In genomic region chr3:123449986-123450474, GRCh38 we compare ENCODE assay signal across 8 cellular contexts. TPM values are rescaled to one million over a fixed set of nuclear protein-coding genes. Genes with fewer than 3 reads are reported as not detected.
DNase-seq lines count a peak whose midpoint lies in the region; ATAC-seq, FAIRE-seq and TF ChIP-seq lines count a peak whose summit lies in the region.

No MANE protein-coding gene starts in this region.

- H3K36me3 ChIP-seq in hepatocyte (replicated peaks; ENCODE audit: insufficient read depth, low read depth) (no peaks in the 10 kb centered on the region), Karpas-422 (ENCODE audit: insufficient read depth, low read length) (no peaks in the 10 kb centered on the region)

- no peak for TF ChIP-seq CTCF in hepatocyte (IDR thresholded peaks at IDR 0.05; ENCODE audit: poor library complexity)

- peaks cover 4% of the 10 kb centered on the region for H3K4me1 Mint-ChIP-seq in activated T-helper 1 cell treated with anti-CD3 and anti-CD28 coated beads, Interleukin-12 subunit alpha, Interleukin-12 subunit beta, Interleukin-2, Interleukin-4 antibody, amounts not matched to agents 30 ng/mL and 10 ng/mL and 1 ng/mL, durations not matched to agents 14 hours and 24 hours and 36 hours (ENCODE audit: low read depth)

- H3K27me3 ChIP-seq in hepatocyte, result peaks cover 37% of the 10 kb centered on the region
- H3K27me3 ChIP-seq in Karpas-422 (ENCODE audit: low read length), result no peaks in the 10 kb centered on the region

- intact Hi-C loops in activated T-helper 1 cell treated with anti-CD3 and anti-CD28 coated beads, Interleukin-12 subunit alpha, Interleukin-12 subunit beta, Interleukin-2, Interleukin-4 antibody, amounts not matched to agents 30 ng/mL and 10 ng/mL and 1 ng/mL, durations not matched to agents 14 hours and 24 hours and 36 hours (cut with micrococcal nuclease), result loop anchor here (2.0 kb wide), 1 partner anchor 101 kb away; no protein-coding TSS in a partner anchor

- H3K4me3 ChIP-seq in hepatocyte (peak overlapping the region; percentile 50), Karpas-422 (ENCODE audit: low read length) (no peak overlapping the region)

- H3K9me2 ChIP-seq in hepatocyte (replicated peaks; ENCODE audit: insufficient read depth) (no peaks in the 10 kb centered on the region), Karpas-422 (replicated peaks; ENCODE audit: insufficient read depth, low read length) (no peaks in the 10 kb centered on the region)

- H3K9me3 ChIP-seq in hepatocyte (ENCODE audit: low read depth) (no peaks in the 10 kb centered on the region), Karpas-422 (ENCODE audit: low read length) (no peaks in the 10 kb centered on the region)

- no peak overlapping the region for H3K27ac Mint-ChIP-seq in activated T-helper 1 cell treated with anti-CD3 and anti-CD28 coated beads, Interleukin-12 subunit alpha, Interleukin-12 subunit beta, Interleukin-2, Interleukin-4 antibody, amounts not matched to agents 30 ng/mL and 10 ng/mL and 1 ng/mL, durations not matched to agents 14 hours and 24 hours and 36 hours

- 11% methylated on average over 23 of the region's 31 CpGs for WGBS in hepatocyte (ENCODE audit: low lambda C conversion rate, missing lambda C conversion rate)

- H3K4me3 Mint-ChIP-seq in activated T-helper 1 cell treated with anti-CD3 and anti-CD28 coated beads, Interleukin-12 subunit alpha, Interleukin-12 subunit beta, Interleukin-2, Interleukin-4 antibody, amounts not matched to agents 30 ng/mL and 10 ng/mL and 1 ng/mL, durations not matched to agents 14 hours and 24 hours and 36 hours, result peak overlapping the region; percentile 3

- H3K4me1 ChIP-seq in hepatocyte (ENCODE audit: insufficient read depth), result peaks cover 11% of the 10 kb centered on the region
- H3K4me1 ChIP-seq in Karpas-422 (ENCODE audit: low read length), result no peaks in the 10 kb centered on the region

- H2AFZ ChIP-seq in hepatocyte, result peak overlapping the region; percentile 49
- no peak overlapping the region for H2AFZ ChIP-seq in Karpas-422 (ENCODE audit: low read length)

- in situ Hi-C loops in G401 (cut with HindIII; ENCODE audit: low sequenced_read_pairs), result no loop called here

- no peaks in the 10 kb centered on the region for H4K20me1 ChIP-seq in hepatocyte (ENCODE audit: insufficient read depth, poor library complexity, severe bottlenecking)
- no peaks in the 10 kb centered on the region for H4K20me1 ChIP-seq in Karpas-422 (ENCODE audit: insufficient read depth, low read depth, low read length)

- H3K36me3 Mint-ChIP-seq in activated T-helper 1 cell treated with anti-CD3 and anti-CD28 coated beads, Interleukin-12 subunit alpha, Interleukin-12 subunit beta, Interleukin-2, Interleukin-4 antibody, amounts not matched to agents 30 ng/mL and 10 ng/mL and 1 ng/mL, durations not matched to agents 14 hours and 24 hours and 36 hours (ENCODE audit: low read depth), result peaks cover 1% of the 10 kb centered on the region

- H3K4me2 ChIP-seq in hepatocyte (peak overlapping the region; percentile 99), Karpas-422 (ENCODE audit: low read depth, low read length, poor library complexity, severe bottlenecking) (no peak overlapping the region)

- H3K27me3 Mint-ChIP-seq in activated T-helper 1 cell treated with anti-CD3 and anti-CD28 coated beads, Interleukin-12 subunit alpha, Interleukin-12 subunit beta, Interleukin-2, Interleukin-4 antibody, amounts not matched to agents 30 ng/mL and 10 ng/mL and 1 ng/mL, durations not matched to agents 14 hours and 24 hours and 36 hours (ENCODE audit: insufficient read depth), result peaks cover 54% of the 10 kb centered on the region

- H3K9ac ChIP-seq in Karpas-422 (ENCODE audit: low read length), result no peak overlapping the region

- no peak for FAIRE-seq in GM19239 (lab: Jason Lieb, UNC)

- H3K79me2 ChIP-seq in hepatocyte (no peaks in the 10 kb centered on the region), Karpas-422 (ENCODE audit: low read length) (no peaks in the 10 kb centered on the region)

- DNase-seq in G401 (ENCODE audit: low spot score) (peak; percentile 44), hepatocyte (ENCODE audit: low spot score) (peak; percentile 47), retina (peak; percentile 77), Karpas-422 (no peak), GM19239 (ENCODE audit: insufficient read length, low spot score) (no peak), germinal center (ENCODE audit: low spot score) (no peak)
- DNase-seq in activated T-helper 1 cell treated with anti-CD3 and anti-CD28 coated beads, Interleukin-12 subunit alpha, Interleukin-12 subunit beta, Interleukin-2, Interleukin-4 antibody, amounts not matched to agents 30 ng/mL and 10 ng/mL and 1 ng/mL, durations not matched to agents 14 hours and 24 hours and 36 hours (ENCODE audit: low spot score), result no peak

- ATAC-seq in HG02885 (IDR thresholded peaks at IDR 0.05; ENCODE audit: poor library complexity, unreplicated experiment), result no peak

- no peaks in the 10 kb centered on the region for H3K9me3 Mint-ChIP-seq in activated T-helper 1 cell treated with anti-CD3 and anti-CD28 coated beads, Interleukin-12 subunit alpha, Interleukin-12 subunit beta, Interleukin-2, Interleukin-4 antibody, amounts not matched to agents 30 ng/mL and 10 ng/mL and 1 ng/mL, durations not matched to agents 14 hours and 24 hours and 36 hours

- H3K27ac ChIP-seq in hepatocyte (no peak overlapping the region), Karpas-422 (ENCODE audit: low read length) (no peak overlapping the region)

RNA-seq across cellular contexts. Expression of gene ADCY5, which starts 1.1 kb away (rescaled TPM):
- 0.07 and 5.5 TPM in 2 replicates for total RNA-seq in G401 (2014; rRNA removed; shearing (Covaris generic))
- not detected in 2 replicates for total RNA-seq in activated T-helper 1 cell treated with anti-CD3 and anti-CD28 coated beads, Interleukin-12 subunit alpha, Interleukin-12 subunit beta, Interleukin-2, Interleukin-4 antibody, amounts not matched to agents 30 ng/mL and 10 ng/mL and 1 ng/mL, durations not matched to agents 14 hours and 24 hours and 36 hours
- 3.1 and 5.3 TPM in 2 replicates for total RNA-seq in hepatocyte
- 2.1 and 4.7 TPM in 2 replicates for polyA plus RNA-seq in hepatocyte
- total RNA-seq in Karpas-422 (2014; rRNA removed; shearing (Covaris generic); ENCODE audit: low replicate concordance), result 0.14 TPM in 1 of 2 replicates, not detected in the other

Comparison
In these comparisons a context has a peak if more than half of its experiments do, and no peak if none do; other contexts are left out.
1. DNase-seq: peak in G401 (single experiment), hepatocyte (single experiment) and retina (single experiment); none in activated T-helper 1 cell treated with anti-CD3 and anti-CD28 coated beads, Interleukin-12 subunit alpha, Interleukin-12 subunit beta, Interleukin-2, Interleukin-4 antibody, amounts not matched to agents 30 ng/mL and 10 ng/mL and 1 ng/mL, durations not matched to agents 14 hours and 24 hours and 36 hours (single experiment), Karpas-422 (single experiment), GM19239 (single experiment) and germinal center (single experiment).